Comparison of ENCODE assay signal across 4 cellular contexts in genomic region chr12:22597539-22597938, GRCh38. TPM values are rescaled to one million over a fixed set of nuclear protein-coding genes. Genes with fewer than 3 reads are reported as not detected.
A peak's percentile ranks its signal among the peaks of the same experiment; 100 is the strongest.
DNase-seq lines count a peak whose midpoint lies in the region; ATAC-seq, FAIRE-seq and TF ChIP-seq lines count a peak whose summit lies in the region.
"Not testable (repeated sequence)": the region's sequence is repeated elsewhere in the genome, so short reads cannot be mapped to it uniquely, and the experiment has no call there.

No MANE protein-coding gene starts in this region.

- H3K9me3 ChIP-seq in A549; hepatocyte (ENCODE audit: low read depth); HepG2 (ENCODE audit: low read length); right lobe of liver: not testable (repeated sequence)

- not testable (repeated sequence) for H3K9ac ChIP-seq in HepG2 (ENCODE audit: insufficient read depth, low read depth, low read length)

- POLR2A ChIA-PET in A549 (lab: Yijun Ruan, JAX) (interaction anchor here (0.8 to 1.2 kb wide), 2 partner anchors 27 to 53 kb away, joined by 3 to 8 read pairs; partner anchors contain the start of genes C2CD5 and ETNK1), HepG2 (lab: Yijun Ruan, JAX) (interaction anchor here (1.1 kb wide), 1 partner anchor 27 kb away, joined by 6 read pairs; the partner anchor contains the start of gene ETNK1)

- not testable (repeated sequence) for H4K20me1 ChIP-seq in hepatocyte (ENCODE audit: insufficient read depth, poor library complexity, severe bottlenecking); HepG2 (ENCODE audit: insufficient read depth, low read length)

- H3K4me3 ChIP-seq in A549 = peak overlapping the region; percentile 19; the same call in 1 of the 3 replicates
- H3K4me3 ChIP-seq in hepatocyte; HepG2 (replicated peaks in 1 of 3; ENCODE audit: insufficient read depth in 1 of 3, low read depth in 2 of 3, low read length in 3 of 3); right lobe of liver: not testable (repeated sequence)

- TF ChIP-seq EP300 in A549 (IDR thresholded peaks at IDR 0.05); HepG2 (IDR thresholded peaks at IDR 0.05; ENCODE audit: low read depth in 2 of 2, low read length in 2 of 2); HepG2 (CRISPR knock-in tag; IDR thresholded peaks at IDR 0.05; ENCODE audit: borderline replicate concordance): not testable (repeated sequence)

- TF ChIP-seq CTCF in A549 (IDR thresholded peaks at IDR 0.05); hepatocyte (IDR thresholded peaks at IDR 0.05; ENCODE audit: poor library complexity); HepG2 (CRISPR knock-in tag; IDR thresholded peaks at IDR 0.05); right lobe of liver (IDR thresholded peaks at IDR 0.05): not testable (repeated sequence)

- TF ChIP-seq RAD21 in A549 (conservative IDR thresholded peaks at IDR 0.05 in 1 of 2, IDR thresholded peaks at IDR 0.05 in 1 of 2); HepG2 (CRISPR knock-in tag; IDR thresholded peaks at IDR 0.05): not testable (repeated sequence)

- H3K4me1 ChIP-seq in A549 (peaks cover 58% of the 10 kb centered on the region), HepG2 (ENCODE audit: insufficient read depth, low read length) (peaks cover 12% of the 10 kb centered on the region), right lobe of liver (peaks cover 0 to 14% (median 0%) of the 10 kb centered on the region in 4 donors)
- not testable (repeated sequence) for H3K4me1 ChIP-seq in hepatocyte (ENCODE audit: insufficient read depth)

- 16% methylated on average over 6 of the region's 6 CpGs for WGBS in A549 (ENCODE audit: missing lambda C conversion rate)
- 80% methylated on average over 6 of the region's 6 CpGs for WGBS in hepatocyte (ENCODE audit: low lambda C conversion rate, missing lambda C conversion rate)
- 81% methylated on average over 6 of the region's 6 CpGs for WGBS in HepG2 (ENCODE audit: low lambda C conversion rate)
- 80% methylated on average over 5 of the region's 6 CpGs for WGBS in right lobe of liver (ENCODE audit: insufficient coverage, low coverage, low lambda C conversion rate, missing lambda C conversion rate)

- ATAC-seq in A549, HepG2, right lobe of liver: not testable (repeated sequence)

- in situ Hi-C loops in HepG2 (cut with HindIII; ENCODE audit: extremely low pct_ligation_motif_present, low pct_unique_long_range_greater_than_20kb) = not testable (repeated sequence)

- not testable (repeated sequence) for H2AFZ ChIP-seq in hepatocyte; HepG2 (ENCODE audit: low read length)

- not testable (repeated sequence) for H3K36me3 ChIP-seq in hepatocyte (replicated peaks; ENCODE audit: insufficient read depth, low read depth); HepG2 (replicated peaks in 1 of 2; ENCODE audit: control insufficient read depth in 1 of 2, insufficient read depth in 2 of 2, low read length in 2 of 2); right lobe of liver

- CTCF ChIA-PET in A549 (lab: Yijun Ruan, JAX) = interaction anchor here (1.8 kb wide), 1 partner anchor 53 kb away, joined by 5 read pairs; the partner anchor contains the start of gene C2CD5
- CTCF ChIA-PET in HepG2 (lab: Yijun Ruan, JAX; ENCODE audit: low intra/inter-chr PET ratio, low total read pairs) = not testable (repeated sequence)

- not testable (repeated sequence) for TF ChIP-seq POLR2A in A549 (IDR thresholded peaks at IDR 0.05; ENCODE audit: low read length); HepG2 (IDR thresholded peaks at IDR 0.05; ENCODE audit: insufficient read depth in 1 of 2, low read depth in 2 of 2, low read length in 2 of 2); right lobe of liver (IDR thresholded peaks at IDR 0.05)

- DNase-seq in A549 (ENCODE audit: low read depth in 1 of 2, low spot score in 1 of 2) = peak in 1 of 2 experiments; percentile 53
- not testable (repeated sequence) for DNase-seq in hepatocyte (ENCODE audit: low spot score); HepG2 (ENCODE audit: low spot score); right lobe of liver

- H3K4me2 ChIP-seq in A549 (peak overlapping the region; percentile 84), hepatocyte (peak overlapping the region; percentile 54)
- H3K4me2 ChIP-seq in HepG2 (ENCODE audit: low read depth, low read length) = not testable (repeated sequence)

- intact Hi-C loops in HepG2 (cut with micrococcal nuclease; ENCODE audit: unreplicated experiment); right lobe of liver (cut with DNase I): not testable (repeated sequence)

- not testable (repeated sequence) for H3K27me3 ChIP-seq in hepatocyte; HepG2 (ENCODE audit: control insufficient read depth in 1 of 2, insufficient read depth in 2 of 2, low read length in 2 of 2); right lobe of liver

- H3K27ac ChIP-seq in A549 (peak overlapping the region; percentile 81 to 85), hepatocyte (peak overlapping the region; percentile 61), right lobe of liver (peak overlapping the region in 2 of 3 donors; percentile 20 to 21)
- not testable (repeated sequence) for H3K27ac ChIP-seq in HepG2 (ENCODE audit: extremely low read length, insufficient read depth, low read length)

- BruUV-seq in HepG2 (replicated peaks; lab: Mats Ljungman, UMichigan) = not testable (repeated sequence)

- H3K79me2 ChIP-seq in hepatocyte; HepG2 (ENCODE audit: insufficient read depth, low read length): not testable (repeated sequence)

- FAIRE-seq in A549 (lab: Jason Lieb, UNC); HepG2 (lab: Jason Lieb, UNC): not testable (repeated sequence)

- H3K9me2 ChIP-seq in hepatocyte (replicated peaks; ENCODE audit: insufficient read depth) = not testable (repeated sequence)

RNA-seq across cellular contexts. Expression of gene ETNK1, which starts 27.4 kb away (rescaled TPM):
- polyA plus RNA-seq in A549 (2011; rRNA removed) (52.7 and 58.8 TPM in 2 replicates), A549 (2017; fragmentation: RNase III; extraction: RNeasy Plus Mini Kit Qiagen cat#74134 plus additional on column Dnase treatment) (20.3 to 23.1 TPM (median 20.9 TPM) in 3 replicates), hepatocyte (19.0 and 21.9 TPM in 2 replicates), HepG2 (2011; rRNA removed) (13.7 and 14.4 TPM in 2 replicates)
- 12.2 and 19.5 TPM in 2 replicates for polyA plus RNA-seq in A549 (2012; cell fraction: cytosol; rRNA removed)
- 18.6 and 32.7 TPM in 2 replicates for polyA plus RNA-seq in A549 (2012; cell fraction: nucleus; rRNA removed)
- 160 TPM in 2 replicates for polyA minus RNA-seq in A549 (2011; rRNA and poly(A)+ RNA removed)
- total RNA-seq in hepatocyte (44.8 and 58.5 TPM in 2 replicates), HepG2 (2016; rRNA removed; fragmentation: Illumina TruSeq; extraction: Trizol) (43.9 and 55.7 TPM in 2 replicates), right lobe of liver (10 to 100 TPM; 24.1 to 65.3 (median 34.8) TPM)
- total RNA-seq in HepG2 (2016; cell fraction: cytosol; rRNA removed; fragmentation: Illumina TruSeq; extraction: Trizol; ENCODE audit: low read depth) = 23.5 and 25.2 TPM in 2 replicates
- 35.8 and 56.9 TPM in 2 replicates for total RNA-seq in HepG2 (2016; cell fraction: insoluble cytoplasmic fraction; rRNA removed; fragmentation: Illumina TruSeq; extraction: Trizol)
- 13.3 and 14.5 TPM in 2 replicates for total RNA-seq in HepG2 (2016; cell fraction: membrane; rRNA removed; fragmentation: Illumina TruSeq; extraction: Trizol)
- 69.6 and 81.1 TPM in 2 replicates for total RNA-seq in HepG2 (2016; cell fraction: nucleus; rRNA removed; fragmentation: Illumina TruSeq; extraction: Trizol)
- 7.5 and 9.8 TPM in 2 replicates for polyA plus RNA-seq in HepG2 (2011; cell fraction: cytosol; rRNA removed)
- 31.0 and 39.2 TPM in 2 replicates for polyA plus RNA-seq in HepG2 (2011; cell fraction: nucleus; rRNA removed)
- polyA plus RNA-seq in HepG2 (2012) = 23.5 and 23.7 TPM in 2 replicates
- 0.94 TPM in 2 replicates for polyA plus RNA-seq in HepG2 (2016; cell fraction: cytosol; fragmentation: Illumina TruSeq; extraction: Trizol; ENCODE audit: low read depth)
- 18.1 and 22.3 TPM in 2 replicates for polyA plus RNA-seq in HepG2 (2016; cell fraction: insoluble cytoplasmic fraction; fragmentation: Illumina TruSeq; extraction: Trizol; ENCODE audit: low read depth)
- 1.8 and 2.3 TPM in 2 replicates for polyA plus RNA-seq in HepG2 (2016; cell fraction: membrane; fragmentation: Illumina TruSeq; extraction: Trizol; ENCODE audit: low read depth)
- polyA plus RNA-seq in HepG2 (2016; cell fraction: nucleus; fragmentation: Illumina TruSeq; extraction: Trizol; ENCODE audit: insufficient read depth, low read depth) = 57.9 and 62.1 TPM in 2 replicates
- 72.9 and 104 TPM in 2 replicates for polyA minus RNA-seq in HepG2 (2011; rRNA and poly(A)+ RNA removed; ENCODE audit: low replicate concordance)
- polyA minus RNA-seq in HepG2 (2011; cell fraction: cytosol; rRNA and poly(A)+ RNA removed) = 53.1 and 57.3 TPM in 2 replicates
- polyA minus RNA-seq in HepG2 (2011; cell fraction: nucleus; rRNA and poly(A)+ RNA removed) = 188 and 199 TPM in 2 replicates

RNA-seq across cellular contexts. Expression of gene C2CD5, which starts 53.2 kb away (rescaled TPM):
- polyA plus RNA-seq in A549 (2011; rRNA removed) (35.2 and 39.7 TPM in 2 replicates), A549 (2017; fragmentation: RNase III; extraction: RNeasy Plus Mini Kit Qiagen cat#74134 plus additional on column Dnase treatment) (13.6 to 14.3 TPM (median 14.1 TPM) in 3 replicates), hepatocyte (7.3 and 11.7 TPM in 2 replicates), HepG2 (2011; rRNA removed) (11.1 and 12.6 TPM in 2 replicates)
- 7.6 and 8.6 TPM in 2 replicates for polyA plus RNA-seq in A549 (2012; cell fraction: cytosol; rRNA removed)
- 7.1 and 9.7 TPM in 2 replicates for polyA plus RNA-seq in A549 (2012; cell fraction: nucleus; rRNA removed)
- 27.0 and 27.6 TPM in 2 replicates for polyA minus RNA-seq in A549 (2011; rRNA and poly(A)+ RNA removed)
- total RNA-seq in hepatocyte (18.9 and 20.5 TPM in 2 replicates), HepG2 (2016; rRNA removed; fragmentation: Illumina TruSeq; extraction: Trizol) (14.6 and 24.2 TPM in 2 replicates), right lobe of liver (10 to 100 TPM in 5 of 6 experiments, 1 to 10 TPM in 1; 8.5 to 15.1 (median 12.4) TPM)
- total RNA-seq in HepG2 (2016; cell fraction: cytosol; rRNA removed; fragmentation: Illumina TruSeq; extraction: Trizol; ENCODE audit: low read depth) = 7.2 and 9.7 TPM in 2 replicates
- 13.3 and 25.9 TPM in 2 replicates for total RNA-seq in HepG2 (2016; cell fraction: insoluble cytoplasmic fraction; rRNA removed; fragmentation: Illumina TruSeq; extraction: Trizol)
- 12.3 and 12.9 TPM in 2 replicates for total RNA-seq in HepG2 (2016; cell fraction: membrane; rRNA removed; fragmentation: Illumina TruSeq; extraction: Trizol)
- total RNA-seq in HepG2 (2016; cell fraction: nucleus; rRNA removed; fragmentation: Illumina TruSeq; extraction: Trizol) = 23.8 and 28.1 TPM in 2 replicates
- polyA plus RNA-seq in HepG2 (2011; cell fraction: cytosol; rRNA removed) = 5.4 and 8.3 TPM in 2 replicates
- 11.0 and 11.7 TPM in 2 replicates for polyA plus RNA-seq in HepG2 (2011; cell fraction: nucleus; rRNA removed)
- 10.3 and 14.3 TPM in 2 replicates for polyA plus RNA-seq in HepG2 (2012)
- 1.2 and 1.4 TPM in 2 replicates for polyA plus RNA-seq in HepG2 (2016; cell fraction: cytosol; fragmentation: Illumina TruSeq; extraction: Trizol; ENCODE audit: low read depth)
- polyA plus RNA-seq in HepG2 (2016; cell fraction: insoluble cytoplasmic fraction; fragmentation: Illumina TruSeq; extraction: Trizol; ENCODE audit: low read depth) = 24.1 and 28.0 TPM in 2 replicates
- polyA plus RNA-seq in HepG2 (2016; cell fraction: membrane; fragmentation: Illumina TruSeq; extraction: Trizol; ENCODE audit: low read depth) = 6.2 and 6.6 TPM in 2 replicates
- 31.5 and 34.4 TPM in 2 replicates for polyA plus RNA-seq in HepG2 (2016; cell fraction: nucleus; fragmentation: Illumina TruSeq; extraction: Trizol; ENCODE audit: insufficient read depth, low read depth)
- 11.9 and 19.2 TPM in 2 replicates for polyA minus RNA-seq in HepG2 (2011; rRNA and poly(A)+ RNA removed; ENCODE audit: low replicate concordance)
- polyA minus RNA-seq in HepG2 (2011; cell fraction: cytosol; rRNA and poly(A)+ RNA removed) = 11.8 and 14.7 TPM in 2 replicates
- 65.8 and 70.3 TPM in 2 replicates for polyA minus RNA-seq in HepG2 (2011; cell fraction: nucleus; rRNA and poly(A)+ RNA removed)
